Comparison of ENCODE assay signal across 23 cellular contexts in genomic region chr12:124605150-124605549, GRCh38. TPM values are rescaled to one million over a fixed set of nuclear protein-coding genes. Genes with fewer than 3 reads are reported as not detected.
DNase-seq lines count a peak whose midpoint lies in the region; ATAC-seq, FAIRE-seq and TF ChIP-seq lines count a peak whose summit lies in the region.
"Had no signal": no experiment of that assay in that cellular context is flagged by ENCODE, and none has a peak within 500 bp of the region (broad histone marks: within the 10 kb centered on the region; RNA-seq: fewer than 3 reads in every experiment).

No MANE protein-coding gene starts in this region.

- no peak overlapping the region for H3K23ac ChIP-seq in IMR-90 (ENCODE audit: low read depth, low read length)

- H3K4ac ChIP-seq in IMR-90 (ENCODE audit: low read depth, low read length), result no peak overlapping the region

- H2BK15ac ChIP-seq in IMR-90 (ENCODE audit: low read depth, low read length), result no peak overlapping the region

- in situ Hi-C loops in IMR-90 (cut with MboI; ENCODE audit: low sequenced_read_pairs), result no loop called here
- in situ Hi-C loops in GM12878 (cut with MboI), result no loop called here

- H3K4me2 ChIP-seq in BLaER1 treated with 17β-estradiol and CSF1 and Interleukin-3, amounts not matched to agents 10 nM and 100 nM, result peak overlapping the region in 9 of 11 experiments; percentile 32 to 71 (median 56); a peak in 16 of 22 replicates
- no peak overlapping the region for H3K4me2 ChIP-seq in IMR-90 (ENCODE audit: low read depth, low read length)
- H3K4me2 ChIP-seq in GM12878 (ENCODE audit: control insufficient read depth, insufficient read depth), result no peak overlapping the region

- H3K36me3 Mint-ChIP-seq in activated CD8-positive, alpha-beta T cell treated with anti-CD3 and anti-CD28 coated beads for 36 hours (ENCODE audit: low read depth), result no peaks in the 10 kb centered on the region
- H3K36me3 Mint-ChIP-seq: immature natural killer cell had no signal

- DNase-seq in IMR-90 (no peak), GM12878 (ENCODE audit: low read depth, low spot score) (no peak), GM12891 (ENCODE audit: insufficient read length, low spot score) (no peak)
- DNase-seq in activated CD8-positive, alpha-beta T cell treated with anti-CD3 and anti-CD28 coated beads for 36 hours, result no peak
- DNase-seq: activated B cell treated with CpG ODN at 0.5 μM for 24 hours; activated CD4-positive, alpha-beta memory T cell treated with anti-CD3 and anti-CD28 coated beads, Interleukin-2, amount 10 ng/mL, durations not matched to agents 7 days and 5 days; activated naive CD4-positive, alpha-beta T cell treated with anti-CD3 and anti-CD28 coated beads for 36 hours; activated T-cell treated with anti-CD3 and anti-CD28 coated beads, Interleukin-2, amount 50 U/mL, for 24 hours; effector memory CD4-positive, alpha-beta T cell; HCEC 1CT; immature natural killer cell; NCI-H1694 treated with DMSO at 0.1 percent for 48 hours; SIG-M5; stimulated activated naive CD4-positive, alpha-beta T cell; thyroid gland had no signal

- H3K79me1 ChIP-seq in IMR-90 (ENCODE audit: low read depth in 1 of 2, low read length in 2 of 2), result no peaks in the 10 kb centered on the region

- CTCF ChIA-PET in IMR-90 (lab: Yijun Ruan, JAX) (interaction anchor here (0.6 kb wide), 1 partner anchor 15 kb away, joined by 5 read pairs; no protein-coding TSS in a partner anchor), GM12878 (lab: Yijun Ruan, JAX) (no interaction called here)
- CTCF ChIA-PET in activated CD8-positive, alpha-beta T cell treated with anti-CD3 and anti-CD28 coated beads for 36 hours (lab: Charles Lee), result no interaction called here

- H2AK5ac ChIP-seq in IMR-90 (ENCODE audit: low read depth, low read length), result no peak overlapping the region

- H3K4me3 Mint-ChIP-seq in activated CD8-positive, alpha-beta T cell treated with anti-CD3 and anti-CD28 coated beads for 36 hours, result no peak overlapping the region
- H3K4me3 Mint-ChIP-seq: activated B cell treated with CpG ODN at 0.5 μM for 24 hours; activated CD4-positive, alpha-beta memory T cell treated with anti-CD3 and anti-CD28 coated beads, Interleukin-2, amount 10 ng/mL, durations not matched to agents 7 days and 5 days; activated naive CD4-positive, alpha-beta T cell treated with anti-CD3 and anti-CD28 coated beads for 36 hours; activated T-cell treated with anti-CD3 and anti-CD28 coated beads, Interleukin-2, amount 50 U/mL, for 24 hours; immature natural killer cell; T-helper 1 cell treated with Interleukin-12 subunit alpha and Interleukin-12 subunit beta and Interleukin-4 antibody, amounts not matched to agents 30 μg/mL and 1 μg/mL, for 36 hours had no signal

- no peak overlapping the region for H3K18ac ChIP-seq in IMR-90 (ENCODE audit: low read depth, low read length)

- POLR2A ChIA-PET in IMR-90 (lab: Charles Lee; ENCODE audit: unreplicated experiment) (no interaction called here), GM12878 (lab: Charles Lee) (no interaction called here)
- POLR2A ChIA-PET in activated CD8-positive, alpha-beta T cell treated with anti-CD3 and anti-CD28 coated beads for 36 hours (lab: Charles Lee), result no interaction called here

- SMC1A ChIA-PET in GM12878 (lab: Charles Lee; ENCODE audit: uncharacterized antibody, unreplicated experiment), result no interaction called here

- H3K4me1 ChIP-seq in BLaER1 treated with 17β-estradiol and CSF1 and Interleukin-3, amounts not matched to agents 10 nM and 100 nM, result peaks cover 44 to 68% (median 62%) of the 10 kb centered on the region in 10 experiments
- peaks cover 2% of the 10 kb centered on the region; the same call in 1 of the 2 replicates for H3K4me1 ChIP-seq in IMR-90 (ENCODE audit: control insufficient read depth, insufficient read depth, low read length)
- peaks cover 24% of the 10 kb centered on the region for H3K4me1 ChIP-seq in GM12878 (ENCODE audit: control insufficient read depth, insufficient read depth, low read length)
- peaks cover 69 to 72% of the 10 kb centered on the region in 2 donors for H3K4me1 ChIP-seq in mucosa of rectum (ENCODE audit: control insufficient read depth in 2 of 2, insufficient read depth in 2 of 2, low read length in 2 of 2)

- no peak overlapping the region for H3K27ac Mint-ChIP-seq in activated CD8-positive, alpha-beta T cell treated with anti-CD3 and anti-CD28 coated beads for 36 hours
- H3K27ac Mint-ChIP-seq: activated B cell treated with CpG ODN at 0.5 μM for 24 hours; activated CD4-positive, alpha-beta memory T cell treated with anti-CD3 and anti-CD28 coated beads, Interleukin-2, amount 10 ng/mL, durations not matched to agents 7 days and 5 days; activated naive CD4-positive, alpha-beta T cell treated with anti-CD3 and anti-CD28 coated beads for 36 hours; activated T-cell treated with anti-CD3 and anti-CD28 coated beads, Interleukin-2, amount 50 U/mL, for 24 hours; immature natural killer cell; T-helper 1 cell treated with Interleukin-12 subunit alpha and Interleukin-12 subunit beta and Interleukin-4 antibody, amounts not matched to agents 30 μg/mL and 1 μg/mL, for 36 hours had no signal

- dilution Hi-C loops in IMR-90 (cut with HindIII; ENCODE audit: low sequenced_read_pairs, unreplicated experiment), result no loop called here

- H3K9me3 ChIP-seq in BLaER1 treated with 17β-estradiol and CSF1 and Interleukin-3, amounts not matched to agents 10 nM and 100 nM (replicated peaks in 1 of 11), result peaks cover 0 to under 1% (median 0%) of the 10 kb centered on the region in 11 experiments; a peak in 2 of 22 replicates
- peaks cover 6% of the 10 kb centered on the region; the same call in 1 of the 2 replicates for H3K9me3 ChIP-seq in IMR-90 (ENCODE audit: control insufficient read depth, insufficient read depth, low read length)
- H3K9me3 ChIP-seq in GM12878 (replicated peaks; ENCODE audit: control insufficient read depth, insufficient read depth, low read length), result no peaks in the 10 kb centered on the region
- no peaks in the 10 kb centered on the region for H3K9me3 ChIP-seq in mucosa of rectum (ENCODE audit: control insufficient read depth in 2 of 2, low read length in 2 of 2)
- H3K9me3 ChIP-seq: ascending aorta, thyroid gland had no signal

- H2AFZ ChIP-seq in IMR-90 (replicated peaks; ENCODE audit: low read length, poor library complexity) (peak overlapping the region; percentile 17), GM12878 (ENCODE audit: control insufficient read depth, low read depth, low read length) (no peak overlapping the region)
- H2AFZ ChIP-seq: parathyroid adenoma had no signal

- no peak for TF ChIP-seq EP300 in GM12878 (IDR thresholded peaks at IDR 0.05; ENCODE audit: borderline replicate concordance in 1 of 2, control insufficient read depth in 1 of 2, low read depth in 2 of 2, low read length in 2 of 2)

- no peaks in the 10 kb centered on the region for H3K79me2 ChIP-seq in GM12878 (ENCODE audit: control insufficient read depth, insufficient read depth, low read length)
- H3K79me2 ChIP-seq: parathyroid adenoma had no signal

- H3K27me3 Mint-ChIP-seq in activated CD8-positive, alpha-beta T cell treated with anti-CD3 and anti-CD28 coated beads for 36 hours, result peaks cover 2% of the 10 kb centered on the region

- no peaks in the 10 kb centered on the region for H3K9me3 Mint-ChIP-seq in activated CD8-positive, alpha-beta T cell treated with anti-CD3 and anti-CD28 coated beads for 36 hours
- H3K9me3 Mint-ChIP-seq: activated B cell treated with CpG ODN at 0.5 μM for 24 hours; activated CD4-positive, alpha-beta memory T cell treated with anti-CD3 and anti-CD28 coated beads, Interleukin-2, amount 10 ng/mL, durations not matched to agents 7 days and 5 days; activated naive CD4-positive, alpha-beta T cell treated with anti-CD3 and anti-CD28 coated beads for 36 hours; activated T-cell treated with anti-CD3 and anti-CD28 coated beads, Interleukin-2, amount 50 U/mL, for 24 hours; immature natural killer cell; T-helper 1 cell treated with Interleukin-12 subunit alpha and Interleukin-12 subunit beta and Interleukin-4 antibody, amounts not matched to agents 30 μg/mL and 1 μg/mL, for 36 hours had no signal

- H4K8ac ChIP-seq in IMR-90 (ENCODE audit: low read depth in 2 of 2, low read length in 2 of 2), result no peak overlapping the region

- no peak for ATAC-seq in IMR-90 (ENCODE audit: low read depth)
- ATAC-seq in GM12878, result no peak
- no peak for ATAC-seq in activated CD8-positive, alpha-beta T cell treated with anti-CD3 and anti-CD28 coated beads for 36 hours
- no peak for ATAC-seq in GM19023 (IDR thresholded peaks at IDR 0.05; ENCODE audit: unreplicated experiment)
- ATAC-seq in HG03442 (IDR thresholded peaks at IDR 0.05; ENCODE audit: unreplicated experiment), result no peak
- ATAC-seq: sciatic nerve had no signal

- H3K9me1 ChIP-seq in IMR-90 (ENCODE audit: insufficient read depth, low read length), result no peaks in the 10 kb centered on the region

- H3K14ac ChIP-seq in IMR-90 (replicated peaks; ENCODE audit: low read depth, low read length), result no peak overlapping the region

- no peak overlapping the region for H2AK9ac ChIP-seq in IMR-90 (replicated peaks; ENCODE audit: low read depth, low read length, poor library complexity)

- peaks cover 0 to 10% (median 0%) of the 10 kb centered on the region in 11 experiments; a peak in 5 of 22 replicates for H4K20me1 ChIP-seq in BLaER1 treated with 17β-estradiol and CSF1 and Interleukin-3, amounts not matched to agents 10 nM and 100 nM
- H4K20me1 ChIP-seq in IMR-90 (ENCODE audit: insufficient read depth, low read length) (no peaks in the 10 kb centered on the region), GM12878 (ENCODE audit: control insufficient read depth, insufficient read depth) (no peaks in the 10 kb centered on the region)

- peak overlapping the region in 1 of 11 experiments; percentile 23; a peak in 1 of 22 replicates for H3K27ac ChIP-seq in BLaER1 treated with 17β-estradiol and CSF1 and Interleukin-3, amounts not matched to agents 10 nM and 100 nM
- H3K27ac ChIP-seq in IMR-90 (ENCODE audit: insufficient read depth, low read length) (no peak overlapping the region), GM12878 (ENCODE audit: control insufficient read depth, insufficient read depth) (no peak overlapping the region), mucosa of rectum (ENCODE audit: low read depth in 2 of 2, low read length in 2 of 2) (peak overlapping the region; percentile 70 to 86)
- H3K27ac ChIP-seq: ascending aorta, parathyroid adenoma had no signal

- peaks cover 0 to 11% (median 0%) of the 10 kb centered on the region in 11 experiments; a peak in 5 of 22 replicates for H3K27me3 ChIP-seq in BLaER1 treated with 17β-estradiol and CSF1 and Interleukin-3, amounts not matched to agents 10 nM and 100 nM
- H3K27me3 ChIP-seq in IMR-90 (ENCODE audit: control insufficient read depth, insufficient read depth, low read length), result peaks cover 3% of the 10 kb centered on the region; the same call in 1 of the 2 replicates
- no peaks in the 10 kb centered on the region; a peak in 1 of 4 replicates for H3K27me3 ChIP-seq in GM12878 (replicated peaks in 1 of 2; ENCODE audit: control insufficient read depth in 2 of 2, insufficient read depth in 2 of 2, low read length in 1 of 2)
- no peaks in the 10 kb centered on the region for H3K27me3 ChIP-seq in mucosa of rectum (ENCODE audit: control insufficient read depth in 2 of 2, insufficient read depth in 2 of 2, low read length in 2 of 2)
- H3K27me3 ChIP-seq: ascending aorta, thyroid gland had no signal

- H3K36me3 ChIP-seq in BLaER1 treated with 17β-estradiol and CSF1 and Interleukin-3, amounts not matched to agents 10 nM and 100 nM, result no peaks in the 10 kb centered on the region
- H3K36me3 ChIP-seq in IMR-90 (ENCODE audit: control insufficient read depth, insufficient read depth, low read length) (no peaks in the 10 kb centered on the region), GM12878 (ENCODE audit: control insufficient read depth in 2 of 2, insufficient read depth in 2 of 2, low read length in 1 of 2) (no peaks in the 10 kb centered on the region), mucosa of rectum (ENCODE audit: control insufficient read depth in 2 of 2, insufficient read depth in 2 of 2, low read length in 2 of 2) (no peaks in the 10 kb centered on the region)
- H3K36me3 ChIP-seq: ascending aorta, thyroid gland had no signal

- peak overlapping the region in 1 of 11 experiments; percentile 39; a peak in 1 of 22 replicates for H3K9ac ChIP-seq in BLaER1 treated with 17β-estradiol and CSF1 and Interleukin-3, amounts not matched to agents 10 nM and 100 nM
- H3K9ac ChIP-seq in IMR-90 (ENCODE audit: low read depth, low read length) (no peak overlapping the region), GM12878 (ENCODE audit: control insufficient read depth, insufficient read depth, low read length) (no peak overlapping the region), mucosa of rectum (ENCODE audit: low read depth in 1 of 2, low read length in 2 of 2) (peak overlapping the region; percentile 32 to 70)
- H3K9ac ChIP-seq: parathyroid adenoma had no signal

- no peak overlapping the region for H4K5ac ChIP-seq in IMR-90 (ENCODE audit: low read depth, low read length)

- intact Hi-C loops in IMR-90 (cut with micrococcal nuclease), result no loop called here
- intact Hi-C loops in GM12878 (cut with micrococcal nuclease; ENCODE audit: unreplicated experiment), result no loop called here
- intact Hi-C loops in activated CD8-positive, alpha-beta T cell treated with anti-CD3 and anti-CD28 coated beads for 36 hours (cut with micrococcal nuclease), result no loop called here

- H3K4me3 ChIP-seq in BLaER1 treated with 17β-estradiol and CSF1 and Interleukin-3, amounts not matched to agents 10 nM and 100 nM, result no peak overlapping the region
- no peak overlapping the region for H3K4me3 ChIP-seq in IMR-90 (ENCODE audit: insufficient read depth, low read depth, low read length)
- H3K4me3 ChIP-seq in GM12878, result no peak overlapping the region
- no peak overlapping the region for H3K4me3 ChIP-seq in mucosa of rectum (ENCODE audit: low read length in 2 of 2)
- H3K4me3 ChIP-seq: ascending aorta, thyroid gland had no signal

- no peak overlapping the region for H3K56ac ChIP-seq in IMR-90 (ENCODE audit: extremely low read depth, insufficient read depth, low read length)

- H2BK5ac ChIP-seq in IMR-90 (ENCODE audit: low read depth, low read length, poor library complexity, severe bottlenecking), result no peak overlapping the region

- no TSS peak for BruUV-seq in IMR-90 (replicated peaks; lab: Mats Ljungman, UMichigan)
- BruUV-seq in GM12878 (replicated peaks; lab: Mats Ljungman, UMichigan), result no TSS peak

- H2BK120ac ChIP-seq in IMR-90 (ENCODE audit: low read depth, low read length), result no peak overlapping the region

- H2BK20ac ChIP-seq in IMR-90 (ENCODE audit: low read depth, low read length), result no peak overlapping the region

- FAIRE-seq in GM12878 (lab: Jason Lieb, UNC) (no peak), GM12891 (lab: Jason Lieb, UNC) (no peak)

- WGBS in IMR-90 (ENCODE audit: extremely low coverage in 2 of 2, insufficient read length in 1 of 2), 2 experiments, result no CpG with 5 or more reads among the region's 7 CpGs
- 43% methylated on average over 7 of the region's 7 CpGs for WGBS in GM12878 (ENCODE audit: insufficient coverage, insufficient replicate concordance, low lambda C conversion rate, missing lambda C conversion rate)

- RAD21 ChIA-PET in GM12878 (lab: Charles Lee; ENCODE audit: unreplicated experiment), result no interaction called here

- TF ChIP-seq POLR2A in IMR-90 (IDR thresholded peaks at IDR 0.05; ENCODE audit: low read depth, low read length), result no peak
- TF ChIP-seq POLR2A in GM12878 (IDR thresholded peaks at IDR 0.05; ENCODE audit: low read depth, low read length), result no peak
- TF ChIP-seq POLR2A in GM12891 (IDR thresholded peaks at IDR 0.05; ENCODE audit: low read depth, low read length), result no peak

- peaks cover 24% of the 10 kb centered on the region for H3K4me1 Mint-ChIP-seq in activated CD8-positive, alpha-beta T cell treated with anti-CD3 and anti-CD28 coated beads for 36 hours (ENCODE audit: low read depth)

- H4K91ac ChIP-seq in IMR-90 (ENCODE audit: insufficient read depth, low read depth, low read length), result no peak overlapping the region

- TF ChIP-seq CTCF in IMR-90 (conservative IDR thresholded peaks at IDR 0.05; ENCODE audit: low read depth, low read length), result no peak
- TF ChIP-seq CTCF in GM12878 (IDR thresholded peaks at IDR 0.05 in 2 of 3, conservative IDR thresholded peaks at IDR 0.05 in 1 of 3; ENCODE audit: control insufficient read depth in 2 of 3, extremely low read depth in 1 of 3, insufficient read depth in 1 of 3, low read depth in 3 of 3, low read length in 3 of 3), result no peak
- no peak for TF ChIP-seq CTCF in activated CD8-positive, alpha-beta T cell treated with anti-CD3 and anti-CD28 coated beads for 36 hours (IDR thresholded peaks at IDR 0.05)

- no peak for TF ChIP-seq RAD21 in IMR-90 (IDR thresholded peaks at IDR 0.05; ENCODE audit: low read length)
- no peak for TF ChIP-seq RAD21 in GM12878 (IDR thresholded peaks at IDR 0.05; ENCODE audit: insufficient read depth, low read depth, low read length)

RNA-seq across cellular contexts. Expression of gene NCOR2, which starts 37.7 kb away (rescaled TPM):
- total RNA-seq in IMR-90 (2012; rRNA removed), result 12.9 and 15.3 TPM in 2 replicates
- 40.8 and 50.2 TPM in 2 replicates for polyA plus RNA-seq in IMR-90 (2012; rRNA removed)
- 55.0 and 56.1 TPM in 2 replicates for polyA plus RNA-seq in IMR-90 (2012; cell fraction: cytosol; rRNA removed)
- polyA plus RNA-seq in IMR-90 (2012; cell fraction: nucleus; rRNA removed; ENCODE audit: low replicate concordance), result 151 and 276 TPM in 2 replicates
- 166 and 195 TPM in 2 replicates for total RNA-seq in GM12878 (2013; cell fraction: nucleolus; rRNA removed)
- total RNA-seq in GM12878 (2014; rRNA removed), result 12.8 and 18.6 TPM in 2 replicates
- total RNA-seq in GM12878 (2014; rRNA removed; fragmentation: Illumina TruSeq; extraction: Trizol), result 7.2 and 8.6 TPM in 2 replicates
- total RNA-seq in GM12878 (2021), result 164 and 179 TPM in 2 replicates
- polyA plus RNA-seq in GM12878 (2011; ENCODE audit: low read depth), result 25.4 TPM
- 2.6 and 4.2 TPM in 2 replicates for polyA plus RNA-seq in GM12878 (2011; rRNA removed)
- 6.2 and 8.2 TPM in 2 replicates for polyA plus RNA-seq in GM12878 (2011; cell fraction: cytosol; rRNA removed)
- polyA plus RNA-seq in GM12878 (2011; cell fraction: nucleus; rRNA removed), result 44.5 and 72.5 TPM in 2 replicates
- 79.0 and 103 TPM in 2 replicates for polyA plus RNA-seq in GM12878 (2012)
- polyA plus RNA-seq in GM12878 (2014; fragmentation: Illumina TruSeq; extraction: Trizol), result 10.2 and 17.4 TPM in 2 replicates
- polyA plus RNA-seq in GM12878 (2014; fragmentation: Nextera tagmentation; extraction: Ambion mirVana), result under 1 TPM; 0.43 to 0.60 TPM
- polyA plus RNA-seq in GM12878 (2014; rRNA removed), result 41.1 and 63.1 TPM in 2 replicates
- polyA plus RNA-seq in GM12878 (2016; fragmentation: Nextera tagmentation; extraction: Ambion mirVana), result 10 to 100 TPM; 12.7 to 17.1 TPM
- 33.4 and 33.8 TPM in 2 replicates for polyA minus RNA-seq in GM12878 (2011; rRNA and poly(A)+ RNA removed)
- 26.9 and 42.9 TPM in 2 replicates for polyA minus RNA-seq in GM12878 (2011; cell fraction: cytosol; rRNA and poly(A)+ RNA removed)
- 23.1 and 47.3 TPM in 2 replicates for polyA minus RNA-seq in GM12878 (2011; cell fraction: nucleus; rRNA and poly(A)+ RNA removed)
- 66.2 TPM for polyA plus RNA-seq in GM12891 (2012; ENCODE audit: low read depth, missing spikeins)
- 100 to 1,000 TPM; 105 to 110 TPM for total RNA-seq in activated CD8-positive, alpha-beta T cell treated with anti-CD3 and anti-CD28 coated beads for 36 hours

Comparison
In these comparisons a context has a peak if more than half of its experiments do, and no peak if none do; other contexts are left out.
1. H3K27ac ChIP-seq: peak in mucosa of rectum (2 of 2); none in IMR-90 (single experiment) and GM12878 (single experiment).
2. H3K4me2 ChIP-seq: peak in BLaER1 treated with 17β-estradiol and CSF1 and Interleukin-3, amounts not matched to agents 10 nM and 100 nM (9 of 11); none in IMR-90 (single experiment) and GM12878 (single experiment).
3. H3K9ac ChIP-seq: peak in mucosa of rectum (2 of 2); none in IMR-90 (single experiment) and GM12878 (single experiment).